2 cellular contexts compared by ENCODE assay signal in genomic region chr1:21536223-21536622, GRCh38.
TF ChIP-seq lines count a peak whose summit lies in the region.

No MANE protein-coding gene starts in this region.

TF ChIP-seq in H1, 55 proteins besides CTCF, POLR2A, EP300 and RAD21:
- TF ChIP-seq KDM1A (IDR thresholded peaks at IDR 0.05; ENCODE audit: borderline replicate concordance, low read length) (peak; percentile 48; the same call in 1 of the 2 replicates), SIRT6 (IDR thresholded peaks at IDR 0.05; ENCODE audit: low read length) (no peak)

TF ChIP-seq in SK-N-SH treated with all-trans-retinoic acid at 6 μM for 48 hours, 23 proteins besides CTCF, POLR2A, EP300 and RAD21 (continued from another document):
- TF ChIP-seq CSRNP3 (CRISPR knock-in tag; IDR thresholded peaks at IDR 0.05) (no peak), ZNF565 (CRISPR knock-in tag; conservative IDR thresholded peaks at IDR 0.05; ENCODE audit: low read depth) (no peak), OSR1 (CRISPR knock-in tag; IDR thresholded peaks at IDR 0.05) (no peak), TSHZ2 (CRISPR knock-in tag; IDR thresholded peaks at IDR 0.05) (no peak), ZNF70 (CRISPR knock-in tag; IDR thresholded peaks at IDR 0.05) (no peak), BACH2 (CRISPR knock-in tag; IDR thresholded peaks at IDR 0.05; ENCODE audit: borderline replicate concordance) (no peak), GLIS3 (CRISPR knock-in tag; IDR thresholded peaks at IDR 0.05) (no peak), TOX (CRISPR knock-in tag; IDR thresholded peaks at IDR 0.05; ENCODE audit: borderline replicate concordance) (no peak), ZNF8 (CRISPR knock-in tag; IDR thresholded peaks at IDR 0.05) (no peak), PATZ1 (CRISPR knock-in tag; IDR thresholded peaks at IDR 0.05; ENCODE audit: borderline replicate concordance) (no peak), ZFP30 (CRISPR knock-in tag; IDR thresholded peaks at IDR 0.05) (no peak), ARNTL (CRISPR knock-in tag; IDR thresholded peaks at IDR 0.05; ENCODE audit: borderline replicate concordance, low read depth) (no peak), CSDC2 (CRISPR knock-in tag; IDR thresholded peaks at IDR 0.05) (no peak), RARB (CRISPR knock-in tag; IDR thresholded peaks at IDR 0.05) (no peak), PPARA (CRISPR knock-in tag; IDR thresholded peaks at IDR 0.05; ENCODE audit: borderline replicate concordance) (no peak)
